Comparison of ENCODE assay signal across 8 cellular contexts in the genomic region with DNA sequence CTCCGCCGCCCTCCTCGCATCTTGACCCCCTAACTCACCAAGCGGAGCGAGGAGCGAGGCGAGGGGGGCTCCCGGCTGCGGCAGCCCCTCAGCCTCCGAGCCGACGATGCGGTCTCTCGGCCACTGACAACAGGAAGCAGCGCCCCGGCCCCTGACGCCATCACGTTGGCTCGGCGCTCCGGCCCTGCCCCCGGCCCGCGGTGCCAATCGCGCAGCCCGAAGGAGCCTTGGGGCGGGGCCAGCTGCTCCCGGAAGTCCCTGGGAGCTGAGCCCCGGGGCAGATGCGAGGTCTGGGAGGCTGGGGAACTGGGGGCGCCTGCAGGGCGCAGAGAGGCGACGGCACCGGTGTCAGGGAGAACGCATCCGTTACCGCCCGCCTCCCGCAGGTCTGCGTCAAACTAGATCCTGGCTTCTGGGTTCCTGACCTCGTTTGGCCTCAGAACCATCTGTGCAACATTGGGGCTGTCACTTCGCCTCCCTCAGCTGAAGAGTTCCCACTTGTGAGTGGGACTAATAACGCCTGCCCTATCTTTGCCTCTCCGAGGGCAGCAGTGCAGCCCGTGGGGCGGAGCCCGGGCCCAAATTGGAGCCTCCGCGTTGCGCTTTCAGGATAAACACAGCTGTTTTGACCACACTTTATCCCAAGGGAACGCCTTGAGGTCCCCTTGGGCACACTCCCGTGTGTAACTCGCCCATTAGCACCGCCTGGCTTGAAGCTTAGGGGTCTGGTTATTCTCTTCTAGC.
DNase-seq lines count a peak whose midpoint lies in the region; ATAC-seq, FAIRE-seq and TF ChIP-seq lines count a peak whose summit lies in the region.
"Not testable (repeated sequence)": the region's sequence is repeated elsewhere in the genome, so short reads cannot be mapped to it uniquely, and the experiment has no call there.

No MANE protein-coding gene starts in this region.

- not testable (repeated sequence) for H3K36me3 ChIP-seq in pancreas, thoracic aorta

- 0% methylated on average over 47 to 52 of the region's 56 CpGs for WGBS in pancreas, 2 donors

- DNase-seq in MV-4-11 (lab: John Stamatoyannopoulos, UW): peak; percentile 83
- DNase-seq in SW480 (ENCODE audit: low spot score): peak; percentile 61
- peak; percentile 65 for DNase-seq in activated naive CD8-positive, alpha-beta T cell treated with anti-CD3 and anti-CD28 coated beads, Interleukin-2, amount 50 U/mL, for 16 hours (ENCODE audit: low read depth, low spot score)
- peak; percentile 96 for DNase-seq in cardiac septum (ENCODE audit: low spot score)
- DNase-seq in pancreas: peak; percentile 81 to 94 (median 89)
- DNase-seq in thoracic aorta (ENCODE audit: low spot score): peak; percentile 33

- H3K27me3 ChIP-seq in pancreas; thoracic aorta (replicated peaks; ENCODE audit: insufficient read depth): not testable (repeated sequence)

- TF ChIP-seq POLR2A in GM10847 (IDR thresholded peaks at IDR 0.05; ENCODE audit: extremely low read depth, insufficient read length): peak; percentile 39

- intact Hi-C loops in cardiac septum (cut with DNase I); pancreas (cut with DNase I): not testable (repeated sequence)

- H3K4me1 ChIP-seq in pancreas; thoracic aorta (ENCODE audit: control insufficient read depth in 1 of 2, low read depth in 2 of 2): not testable (repeated sequence)

- TF ChIP-seq CTCF in pancreas (IDR thresholded peaks at IDR 0.05); thoracic aorta (IDR thresholded peaks at IDR 0.05): not testable (repeated sequence)

- not testable (repeated sequence) for H3K9me3 ChIP-seq in pancreas, thoracic aorta

- H3K27ac ChIP-seq in pancreas (peak overlapping the region; percentile 64 to 77 (median 72)), thoracic aorta (peak overlapping the region; percentile 59 to 80)

- FAIRE-seq in pancreas (lab: Jason Lieb, UNC): not testable (repeated sequence)

- H3K4me3 ChIP-seq in pancreas (peak overlapping the region; percentile 31 to 64 (median 52)), thoracic aorta (peak overlapping the region; percentile 83)

- ATAC-seq in HG02571 (IDR thresholded peaks at IDR 0.05; ENCODE audit: unreplicated experiment): peak; percentile 91
- peak; percentile 97 to 99 (median 99) for ATAC-seq in pancreas
- peak; percentile 90 for ATAC-seq in thoracic aorta (ENCODE audit: insufficient number of reproducible peaks, low FRiP score, low read depth)

Comparison
In these comparisons a context has a peak if more than half of its experiments do, and no peak if none do; other contexts are left out.
1. Peak in every context shown above with its lines: DNase-seq, ATAC-seq, H3K4me3 ChIP-seq and H3K27ac ChIP-seq.
2. DNase-seq: peak in every context shown above with its lines; median percentile 96 in cardiac septum; 89 in pancreas; 83 in MV-4-11; 65 in activated naive CD8-positive, alpha-beta T cell treated with anti-CD3 and anti-CD28 coated beads, Interleukin-2, amount 50 U/mL, for 16 hours; 61 in SW480; 33 in thoracic aorta.